Comparison of ENCODE assay signal across 10 cellular contexts in the genomic region with DNA sequence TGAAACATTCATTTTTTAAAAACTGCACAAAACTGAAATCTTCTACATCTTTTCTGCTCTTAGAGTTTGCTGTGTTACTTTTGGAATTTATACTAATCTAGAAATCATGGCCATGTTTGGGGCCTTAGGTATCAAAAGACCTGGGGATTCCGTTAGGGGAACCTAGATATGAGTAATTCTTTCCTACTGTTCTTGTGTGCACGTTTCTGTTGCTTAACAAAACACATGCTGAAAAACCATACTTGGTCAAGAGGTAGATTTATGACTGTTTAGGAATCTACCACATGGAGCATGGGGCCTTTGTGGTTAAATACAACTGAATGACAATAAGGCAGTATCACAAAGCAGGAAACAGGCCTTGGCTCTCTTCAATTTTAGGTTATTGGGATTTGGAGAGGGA.
A peak's percentile ranks its signal among the peaks of the same experiment; 100 is the strongest.
DNase-seq lines count a peak whose midpoint lies in the region; ATAC-seq and TF ChIP-seq lines count a peak whose summit lies in the region.
"Had no signal": no experiment of that assay in that cellular context is flagged by ENCODE, and none has a peak within 500 bp of the region (broad histone marks: within the 10 kb centered on the region; RNA-seq: fewer than 3 reads in every experiment).

No MANE protein-coding gene starts in this region.

- POLR2A ChIA-PET in CD4-positive, alpha-beta memory T cell (lab: Charles Lee; ENCODE audit: partially characterized antibody) = no interaction called here

- H4K20me1 ChIP-seq in neural progenitor cell (ENCODE audit: low read depth) = no peaks in the 10 kb centered on the region

- CTCF ChIA-PET in CD4-positive, alpha-beta memory T cell (lab: Charles Lee; ENCODE audit: partially characterized antibody) = no interaction called here

- H3K9ac ChIP-seq in neural progenitor cell = no peak overlapping the region

- peak overlapping the region; percentile 74 for H3K27ac Mint-ChIP-seq in neural progenitor cell
- no peak overlapping the region for H3K27ac Mint-ChIP-seq in CD4-positive, alpha-beta memory T cell
- H3K27ac Mint-ChIP-seq: activated naive CD8-positive, alpha-beta T cell had no signal

- no peaks in the 10 kb centered on the region for H3K27me3 ChIP-seq in neural progenitor cell
- H3K27me3 ChIP-seq in CD4-positive, alpha-beta memory T cell (ENCODE audit: insufficient read depth, low read length) = no peaks in the 10 kb centered on the region

- no peak overlapping the region for H3K4me3 ChIP-seq in neural progenitor cell
- no peak overlapping the region for H3K4me3 ChIP-seq in CD4-positive, alpha-beta memory T cell (ENCODE audit: low read length in 2 of 2)

- peaks cover 10% of the 10 kb centered on the region for H3K36me3 Mint-ChIP-seq in neural progenitor cell
- H3K36me3 Mint-ChIP-seq in CD4-positive, alpha-beta memory T cell = no peaks in the 10 kb centered on the region
- H3K36me3 Mint-ChIP-seq: activated naive CD8-positive, alpha-beta T cell had no signal

- DNase-seq in DMS153 (lab: John Stamatoyannopoulos, UW) (peak; percentile 1), DMS153 treated with DMSO at 0.1 percent for 48 hours (lab: John Stamatoyannopoulos, UW; ENCODE audit: unreplicated experiment) (no peak), NOMO-1 treated with DMSO at 0.1 percent for 48 hours (lab: John Stamatoyannopoulos, UW; ENCODE audit: unreplicated experiment) (peak; percentile 90), neural progenitor cell (ENCODE audit: low spot score) (no peak), dermis blood vessel endothelial cell (no peak)
- no peak for DNase-seq in CD4-positive, alpha-beta memory T cell

- ATAC-seq in HG02678 (IDR thresholded peaks at IDR 0.05; ENCODE audit: unreplicated experiment) = peak; percentile 75
- no peak for ATAC-seq in esophagus mucosa

- peaks cover 23% of the 10 kb centered on the region for H3K9me3 Mint-ChIP-seq in neural progenitor cell
- peaks cover 0 to 5% (median 0%) of the 10 kb centered on the region in 8 donors for H3K9me3 Mint-ChIP-seq in CD4-positive, alpha-beta memory T cell

- H3K4me2 ChIP-seq in neural progenitor cell = no peak overlapping the region

- peaks cover 56% of the 10 kb centered on the region for H3K4me1 Mint-ChIP-seq in neural progenitor cell
- H3K4me1 Mint-ChIP-seq in CD4-positive, alpha-beta memory T cell = no peaks in the 10 kb centered on the region

- H3K4me1 ChIP-seq in neural progenitor cell = peaks cover 68% of the 10 kb centered on the region
- H3K4me1 ChIP-seq in CD4-positive, alpha-beta memory T cell (ENCODE audit: insufficient read depth, low read length) = no peaks in the 10 kb centered on the region

- H3K27ac ChIP-seq in neural progenitor cell = no peak overlapping the region
- H3K27ac ChIP-seq in CD4-positive, alpha-beta memory T cell (ENCODE audit: low read depth, low read length) = no peak overlapping the region
- H3K27ac ChIP-seq: 22Rv1 had no signal

- H2AFZ ChIP-seq in neural progenitor cell (replicated peaks) = peak overlapping the region; percentile 71

- peaks cover 6% of the 10 kb centered on the region for H3K9me3 ChIP-seq in neural progenitor cell (ENCODE audit: low read depth)
- no peaks in the 10 kb centered on the region for H3K9me3 ChIP-seq in CD4-positive, alpha-beta memory T cell (ENCODE audit: control insufficient read depth in 1 of 2, low read length in 2 of 2)

- H3F3A ChIP-seq in neural progenitor cell (ENCODE audit: low read depth) = peaks cover 21% of the 10 kb centered on the region

- no peak for TF ChIP-seq CTCF in neural progenitor cell (IDR thresholded peaks at IDR 0.05)

- H3K27me3 Mint-ChIP-seq in neural progenitor cell (ENCODE audit: insufficient read depth, low read depth) = no peaks in the 10 kb centered on the region
- H3K27me3 Mint-ChIP-seq in CD4-positive, alpha-beta memory T cell = no peaks in the 10 kb centered on the region
- H3K27me3 Mint-ChIP-seq: activated naive CD8-positive, alpha-beta T cell had no signal

- H3K79me2 ChIP-seq in neural progenitor cell (ENCODE audit: low read depth) = no peaks in the 10 kb centered on the region

- no peak overlapping the region for H3K4me3 Mint-ChIP-seq in neural progenitor cell
- no peak overlapping the region for H3K4me3 Mint-ChIP-seq in CD4-positive, alpha-beta memory T cell
- H3K4me3 Mint-ChIP-seq: activated naive CD8-positive, alpha-beta T cell had no signal

- intact Hi-C loops in CD4-positive, alpha-beta memory T cell (cut with micrococcal nuclease) = no loop called here

- H3K36me3 ChIP-seq in neural progenitor cell = no peaks in the 10 kb centered on the region
- no peaks in the 10 kb centered on the region for H3K36me3 ChIP-seq in CD4-positive, alpha-beta memory T cell (ENCODE audit: insufficient read depth, low read length)

Comparison
In these comparisons a context has a peak if more than half of its experiments do, and no peak if none do; other contexts are left out.
1. DNase-seq: peak in DMS153 (single experiment) and NOMO-1 treated with DMSO at 0.1 percent for 48 hours (single experiment); none in DMS153 treated with DMSO at 0.1 percent for 48 hours (single experiment), neural progenitor cell (single experiment), CD4-positive, alpha-beta memory T cell (0 of 5) and dermis blood vessel endothelial cell (single experiment).